In the genomic region with DNA sequence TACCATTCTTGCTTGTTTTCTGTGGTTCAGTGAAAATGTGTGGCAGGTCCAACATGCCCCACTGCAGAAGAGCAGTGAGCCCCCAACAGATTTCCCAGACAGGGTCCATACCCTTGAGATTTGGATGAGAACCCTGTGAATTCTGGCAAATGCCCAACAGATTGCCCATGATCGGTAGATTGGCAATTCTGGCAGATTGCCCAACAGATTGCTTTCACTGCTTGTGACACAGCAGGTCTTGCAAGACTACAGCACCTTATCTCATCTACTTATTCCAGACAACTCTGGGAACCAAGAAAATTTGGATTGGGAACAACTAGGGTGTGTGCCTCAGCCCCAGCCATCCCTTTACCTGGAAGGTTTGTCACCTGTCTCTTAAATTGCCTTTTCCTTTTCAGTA, we compare ENCODE assay signal across 19 cellular contexts.
DNase-seq lines count a peak whose midpoint lies in the region; FAIRE-seq and TF ChIP-seq lines count a peak whose summit lies in the region.
"Had no signal": no experiment of that assay in that cellular context is flagged by ENCODE, and none has a peak within 500 bp of the region (broad histone marks: within the 10 kb centered on the region; RNA-seq: fewer than 3 reads in every experiment).

No MANE protein-coding gene starts in this region.

- H3K9me3 ChIP-seq in tibial artery, result no peaks in the 10 kb centered on the region
- H3K9me3 ChIP-seq: BLaER1, SJCRH30 had no signal

- no peak for FAIRE-seq in bronchial epithelial cell (lab: Jason Lieb, UNC)

- H3K4me3 ChIP-seq in bronchial epithelial cell (ENCODE audit: low read depth, low read length) (no peak overlapping the region), tibial artery (no peak overlapping the region)
- H3K4me3 ChIP-seq: BLaER1, SJCRH30 had no signal

- in situ Hi-C loops in Caki2 (cut with HindIII; ENCODE audit: low pct_unique_long_range_greater_than_20kb, low sequenced_read_pairs), result no loop called here

- no peaks in the 10 kb centered on the region for H3K27me3 ChIP-seq in bronchial epithelial cell (ENCODE audit: control insufficient read depth, insufficient read depth, low read length)
- no peaks in the 10 kb centered on the region for H3K27me3 ChIP-seq in tibial artery
- H3K27me3 ChIP-seq: BLaER1, SJCRH30 had no signal

- DNase-seq in Caki2 (ENCODE audit: low read depth), result peak; percentile 3
- peak; percentile 42 for DNase-seq in DMS 273 treated with DMSO at 0.1 percent for 48 hours (lab: John Stamatoyannopoulos, UW)
- DNase-seq in NCI-H82 (lab: John Stamatoyannopoulos, UW), result peak; percentile 90
- peak; percentile 7 for DNase-seq in bronchial epithelial cell (ENCODE audit: low read depth)
- no peak for DNase-seq in erythroblast (lab: John Stamatoyannopoulos, UW)
- DNase-seq in NCI-H2029 (lab: John Stamatoyannopoulos, UW), result no peak
- DNase-seq in tibial artery, result no peak
- DNase-seq: CD8-positive, alpha-beta memory T cell; DMS153; EL; H9; IMR-90; MV-4-11; NCI-H526 treated with DMSO at 0.1 percent for 48 hours; SJCRH30; T-cell; T1000 had no signal

- no peak for TF ChIP-seq POLR2A in erythroblast (IDR thresholded peaks at IDR 0.05; ENCODE audit: low read length)

- no peak for TF ChIP-seq CTCF in bronchial epithelial cell (IDR thresholded peaks at IDR 0.05; ENCODE audit: insufficient read depth, low read length, severe bottlenecking)
- TF ChIP-seq CTCF in tibial artery (IDR thresholded peaks at IDR 0.05), result no peak

- intact Hi-C loops in tibial artery (cut with DNase I; ENCODE audit: low total_unique reads), result no loop called here

- no peaks in the 10 kb centered on the region for H3K4me1 ChIP-seq in tibial artery
- H3K4me1 ChIP-seq: BLaER1 had no signal

- no peak overlapping the region for H3K27ac ChIP-seq in tibial artery
- H3K27ac ChIP-seq: BLaER1, RWPE1, SJCRH30 had no signal

- H3K36me3 ChIP-seq in bronchial epithelial cell (ENCODE audit: control insufficient read depth, insufficient read depth, low read length), result no peaks in the 10 kb centered on the region
- no peaks in the 10 kb centered on the region for H3K36me3 ChIP-seq in tibial artery
- H3K36me3 ChIP-seq: BLaER1, SJCRH30 had no signal

Comparison
In these comparisons a context has a peak if more than half of its experiments do, and no peak if none do; other contexts are left out.
1. DNase-seq: peak in Caki2 (single experiment), DMS 273 treated with DMSO at 0.1 percent for 48 hours (single experiment), NCI-H82 (single experiment) and bronchial epithelial cell (single experiment); none in erythroblast (0 of 2), NCI-H2029 (single experiment) and tibial artery (0 of 2).